ENCODE assay signal across 8 cellular contexts in the genomic region with DNA sequence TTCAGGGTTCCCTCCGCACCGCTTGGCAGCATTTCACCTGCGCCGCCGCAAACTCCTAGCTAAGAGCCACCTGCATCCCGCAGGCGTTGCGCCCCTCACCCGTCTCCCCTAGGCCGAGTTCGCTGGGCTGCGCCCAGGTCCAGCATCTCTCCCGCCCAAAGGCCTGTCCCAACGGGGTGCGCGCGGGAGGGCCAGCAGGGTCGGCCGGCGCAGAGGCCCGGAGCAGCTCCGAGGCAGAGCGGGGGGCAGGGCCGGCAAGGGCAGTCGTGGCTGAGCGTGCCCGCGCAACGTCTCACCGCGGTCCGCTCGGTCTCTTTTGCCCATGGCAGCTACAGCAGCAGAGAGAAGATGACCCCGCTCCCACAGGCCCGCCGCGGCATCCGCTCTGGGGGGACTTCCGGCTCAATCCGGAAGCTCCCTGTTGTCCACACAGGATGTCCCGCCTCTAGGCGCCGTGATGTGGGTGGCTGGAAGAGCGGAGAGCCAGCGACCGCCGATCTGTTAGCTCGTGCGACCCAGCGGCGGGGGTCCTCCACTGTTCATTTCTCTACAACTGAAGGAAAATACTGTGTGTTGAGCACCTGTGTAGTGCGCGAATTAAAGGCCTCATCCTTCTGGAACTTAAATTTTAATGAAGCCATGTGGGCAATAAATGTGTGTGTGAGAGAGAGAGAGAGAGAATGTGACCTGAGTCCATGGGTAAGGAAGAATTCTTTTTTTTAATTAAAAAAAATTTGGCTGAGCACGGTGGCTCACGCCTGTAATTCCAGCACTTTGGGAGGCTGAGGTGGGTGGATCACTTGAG. TPM values are rescaled to one million over a fixed set of nuclear protein-coding genes. Genes with fewer than 3 reads are reported as not detected.
DNase-seq lines count a peak whose midpoint lies in the region; ATAC-seq lines count a peak whose summit lies in the region.

A gene (minus strand): TSS at position 387 of the 805 bp plus-strand sequence. CDS start 63 bp downstream, at position 324.

- ATAC-seq in GM19025 (IDR thresholded peaks at IDR 0.05; ENCODE audit: low read depth, unreplicated experiment) = peak; percentile 99
- peak; percentile 99 for ATAC-seq in HG03280 (IDR thresholded peaks at IDR 0.05; ENCODE audit: unreplicated experiment)

- H3K27me3 ChIP-seq in layer of hippocampus (ENCODE audit: control insufficient read depth, insufficient read depth, low read length) = no peaks in the 10 kb centered on the region

- DNase-seq in AML-193 (lab: John Stamatoyannopoulos, UW) (peak; percentile 34 to 42), NCI-H460 (ENCODE audit: extremely low read depth, low read depth) (peak; percentile 73)
- peak; percentile 75 to 80 for DNase-seq in activated CD4-positive, alpha-beta T cell treated with anti-CD3 and anti-CD28 coated beads for 4 hours
- DNase-seq in stimulated activated CD4-positive, alpha-beta T cell treated with anti-CD3 and anti-CD28 coated beads, Interleukin-1b, Interleukin-23, amount 100 ng/mL, for 24 hours (ENCODE audit: low read depth in 4 of 4, low spot score in 1 of 4) = peak; percentile 66 to 78 (median 76)

- peak within 1 kb of the TSS; percentile 69 for H3K27ac ChIP-seq in cingulate gyrus (ENCODE audit: low read depth, low read length)
- H3K27ac ChIP-seq in layer of hippocampus (ENCODE audit: low read depth, low read length) = peak within 1 kb of the TSS; percentile 57

RNA-seq across cellular contexts. Expression of the gene that starts here (rescaled TPM):
- total RNA-seq in NCI-H460 (2014; rRNA removed; shearing (Covaris generic)) = 34.2 and 42.1 TPM in 2 replicates
- polyA plus RNA-seq in NCI-H460 (2014; cell fraction: nucleus; rRNA removed) = 88.8 and 98.3 TPM in 2 replicates

Comparison
In these comparisons a context has a peak if more than half of its experiments do, and no peak if none do; other contexts are left out.
1. Peak in every context shown above with its lines: DNase-seq, ATAC-seq and H3K27ac ChIP-seq.